In genomic region chrX:66149519-66149918, GRCh38 we compare ENCODE assay signal across 40 cellular contexts. TPM values are rescaled to one million over a fixed set of nuclear protein-coding genes. Genes with fewer than 3 reads are reported as not detected.
"Had no signal": no experiment of that assay in that cellular context is flagged by ENCODE, and none has a peak within 500 bp of the region (broad histone marks: within the 10 kb centered on the region; RNA-seq: fewer than 3 reads in every experiment).

No MANE protein-coding gene starts in this region.

- FAIRE-seq: bronchial epithelial cell, TTC549 had no signal

- H3K4me3 ChIP-seq: adrenal gland, cardiac muscle cell had no signal

- H3K4me1 ChIP-seq: adrenal gland had no signal

- H3K36me3 Mint-ChIP-seq: activated CD4-positive, alpha-beta memory T cell treated with anti-CD3 and anti-CD28 coated beads for 36 hours; activated naive CD4-positive, alpha-beta T cell treated with anti-CD3 and anti-CD28 coated beads, Interleukin-2, amount 50 U/mL, for 72 hours; activated naive CD8-positive, alpha-beta T cell treated with anti-CD3 and anti-CD28 coated beads for 36 hours; brain; WTC11 had no signal

- H3K36me3 ChIP-seq: adrenal gland, cardiac muscle cell, WERI-Rb-1 had no signal

- H3K9me3 Mint-ChIP-seq: activated CD4-positive, alpha-beta memory T cell treated with anti-CD3 and anti-CD28 coated beads for 36 hours; activated CD4-positive, alpha-beta T cell treated with anti-CD3 and anti-CD28 coated beads, Interleukin-2, amount 10 ng/mL, durations not matched to agents 24 days and 14 days; activated CD8-positive, alpha-beta T cell treated with anti-CD3 and anti-CD28 coated beads for 36 hours; activated naive CD4-positive, alpha-beta T cell treated with anti-CD3 and anti-CD28 coated beads for 36 hours; activated naive CD4-positive, alpha-beta T cell treated with anti-CD3 and anti-CD28 coated beads, Interleukin-2, amount 50 U/mL, for 72 hours; activated naive CD8-positive, alpha-beta T cell treated with anti-CD3 and anti-CD28 coated beads for 36 hours; activated T-cell treated with anti-CD3 and anti-CD28 coated beads, Interleukin-2, amount 50 U/mL, for 4 hours; activated T-cell treated with anti-CD3 and anti-CD28 coated beads, Interleukin-2, amount 50 U/mL, for 72 hours; activated T-helper 1 cell treated with anti-CD3 and anti-CD28 coated beads, Interleukin-12 subunit alpha, Interleukin-12 subunit beta, Interleukin-2, Interleukin-4 antibody, amounts not matched to agents 30 ng/mL and 10 ng/mL and 1 ng/mL, durations not matched to agents 14 hours and 24 hours and 36 hours; activated T-helper 17 cell treated with anti-CD3 and anti-CD28 coated beads, Interleukin-2, amount 50 U/mL, for 72 hours; brain; central memory CD8-positive, alpha-beta T cell; T-helper 1 cell treated with Interleukin-12 subunit alpha and Interleukin-12 subunit beta and Interleukin-4 antibody, amounts not matched to agents 30 μg/mL and 1 μg/mL, for 36 hours; T-helper 2 cell treated with Interferon-gamma antibody and Interleukin-4, amounts not matched to agents 5 μg/mL and 100 μg/mL, for 36 hours; WTC11 had no signal

- H3K4me1 Mint-ChIP-seq: activated CD4-positive, alpha-beta T cell treated with anti-CD3 and anti-CD28 coated beads for 36 hours; activated CD4-positive, alpha-beta T cell treated with anti-CD3 and anti-CD28 coated beads, Interleukin-2, amount 10 ng/mL, durations not matched to agents 24 days and 14 days; activated naive CD8-positive, alpha-beta T cell treated with anti-CD3 and anti-CD28 coated beads for 36 hours; activated T-helper 17 cell treated with anti-CD3 and anti-CD28 coated beads, Interleukin-2, amount 50 U/mL, for 72 hours; brain; central memory CD8-positive, alpha-beta T cell had no signal

- ATAC-seq: activated CD4-positive, alpha-beta T cell treated with anti-CD3 and anti-CD28 coated beads for 36 hours; activated CD4-positive, CD25-positive, alpha-beta regulatory T cell treated with anti-CD3 and anti-CD28 coated beads, Interleukin-2, amount 50 U/mL, for 24 hours; activated CD8-positive, alpha-beta T cell treated with anti-CD3 and anti-CD28 coated beads for 36 hours; activated naive CD4-positive, alpha-beta T cell treated with anti-CD3 and anti-CD28 coated beads, Interleukin-2, amount 50 U/mL, for 72 hours; activated T-cell treated with anti-CD3 and anti-CD28 coated beads, Interleukin-2, amount 50 U/mL, for 4 hours; activated T-cell treated with anti-CD3 and anti-CD28 coated beads, Interleukin-2, amount 50 U/mL, for 72 hours; activated T-helper 17 cell treated with anti-CD3 and anti-CD28 coated beads, Interleukin-2, amount 50 U/mL, for 72 hours; WTC11 had no signal

- H3K27me3 Mint-ChIP-seq: activated CD4-positive, alpha-beta memory T cell treated with anti-CD3 and anti-CD28 coated beads for 36 hours; activated CD4-positive, alpha-beta T cell treated with anti-CD3 and anti-CD28 coated beads for 36 hours; activated CD4-positive, alpha-beta T cell treated with anti-CD3 and anti-CD28 coated beads, Interleukin-2, amount 10 ng/mL, durations not matched to agents 24 days and 14 days; activated CD8-positive, alpha-beta T cell treated with anti-CD3 and anti-CD28 coated beads for 36 hours; activated naive CD8-positive, alpha-beta T cell treated with anti-CD3 and anti-CD28 coated beads for 36 hours; activated T-helper 17 cell treated with anti-CD3 and anti-CD28 coated beads, Interleukin-2, amount 50 U/mL, for 72 hours; brain; central memory CD8-positive, alpha-beta T cell had no signal

- DNase-seq: activated CD4-positive, alpha-beta memory T cell treated with anti-CD3 and anti-CD28 coated beads for 36 hours; activated CD4-positive, alpha-beta T cell treated with anti-CD3 and anti-CD28 coated beads for 1 hour; activated CD4-positive, alpha-beta T cell treated with anti-CD3 and anti-CD28 coated beads for 36 hours; activated CD4-positive, alpha-beta T cell treated with anti-CD3 and anti-CD28 coated beads, Interleukin-2, amount 10 ng/mL, durations not matched to agents 24 days and 14 days; activated CD4-positive, alpha-beta T cell treated with anti-CD3 and anti-CD28 coated beads, Interleukin-2, amount 50 U/mL, for 1 hour; activated CD4-positive, alpha-beta T cell treated with anti-CD3 and anti-CD28 coated beads, Interleukin-2, amount 50 U/mL, for 4 hours; activated CD4-positive, CD25-positive, alpha-beta regulatory T cell; activated CD8-positive, alpha-beta memory T cell treated with anti-CD3 and anti-CD28 coated beads, Interleukin-2, amount 50 U/mL, for 4 hours; activated CD8-positive, alpha-beta T cell treated with anti-CD3 and anti-CD28 coated beads for 36 hours; activated effector memory CD4-positive, alpha-beta T cell treated with anti-CD3 and anti-CD28 coated beads, Interleukin-2, amount 50 U/mL, for 16 hours; activated gamma-delta T cell treated with Interleukin-2 at 50 U/mL for 16 hours; activated naive CD4-positive, alpha-beta T cell; activated naive CD4-positive, alpha-beta T cell treated with anti-CD3 and anti-CD28 coated beads for 36 hours; activated naive CD4-positive, alpha-beta T cell treated with anti-CD3 and anti-CD28 coated beads, Interleukin-2, amount 50 U/mL, for 16 hours; activated naive CD8-positive, alpha-beta T cell treated with anti-CD3 and anti-CD28 coated beads for 36 hours; activated T-cell treated with anti-CD3 and anti-CD28 coated beads for 4 hours; activated T-cell treated with anti-CD3 and anti-CD28 coated beads, Interleukin-2, amount 50 U/mL, for 1 hour; activated T-cell treated with anti-CD3 and anti-CD28 coated beads, Interleukin-2, amount 50 U/mL, for 4 hours; activated T-cell treated with anti-CD3 and anti-CD28 coated beads, Interleukin-2, amount 50 U/mL, for 72 hours; adrenal gland; amniotic stem cell; aorta; caudate nucleus; cerebellar nuclear complex; T-helper 2 cell; T-helper 9 cell; WERI-Rb-1 had no signal

- H3K9me3 ChIP-seq: adrenal gland had no signal

- H3K27ac Mint-ChIP-seq: activated CD4-positive, alpha-beta memory T cell treated with anti-CD3 and anti-CD28 coated beads for 36 hours; activated CD4-positive, alpha-beta T cell treated with anti-CD3 and anti-CD28 coated beads for 36 hours; activated CD4-positive, alpha-beta T cell treated with anti-CD3 and anti-CD28 coated beads, Interleukin-2, amount 10 ng/mL, durations not matched to agents 24 days and 14 days; activated CD8-positive, alpha-beta T cell treated with anti-CD3 and anti-CD28 coated beads for 36 hours; activated naive CD4-positive, alpha-beta T cell treated with anti-CD3 and anti-CD28 coated beads for 36 hours; activated naive CD8-positive, alpha-beta T cell treated with anti-CD3 and anti-CD28 coated beads for 36 hours; activated T-cell treated with anti-CD3 and anti-CD28 coated beads, Interleukin-2, amount 50 U/mL, for 72 hours; activated T-helper 1 cell treated with anti-CD3 and anti-CD28 coated beads, Interleukin-12 subunit alpha, Interleukin-12 subunit beta, Interleukin-2, Interleukin-4 antibody, amounts not matched to agents 30 ng/mL and 10 ng/mL and 1 ng/mL, durations not matched to agents 14 hours and 24 hours and 36 hours; activated T-helper 17 cell treated with anti-CD3 and anti-CD28 coated beads, Interleukin-2, amount 50 U/mL, for 72 hours; brain; T-helper 1 cell treated with Interleukin-12 subunit alpha and Interleukin-12 subunit beta and Interleukin-4 antibody, amounts not matched to agents 30 μg/mL and 1 μg/mL, for 36 hours; T-helper 2 cell treated with Interferon-gamma antibody and Interleukin-4, amounts not matched to agents 5 μg/mL and 100 μg/mL, for 36 hours; WTC11 had no signal

- H3K4me3 Mint-ChIP-seq: activated CD4-positive, alpha-beta memory T cell treated with anti-CD3 and anti-CD28 coated beads for 36 hours; activated CD4-positive, alpha-beta T cell treated with anti-CD3 and anti-CD28 coated beads for 36 hours; activated CD4-positive, alpha-beta T cell treated with anti-CD3 and anti-CD28 coated beads, Interleukin-2, amount 10 ng/mL, durations not matched to agents 24 days and 14 days; activated CD8-positive, alpha-beta T cell treated with anti-CD3 and anti-CD28 coated beads for 36 hours; activated naive CD4-positive, alpha-beta T cell treated with anti-CD3 and anti-CD28 coated beads for 36 hours; activated naive CD8-positive, alpha-beta T cell treated with anti-CD3 and anti-CD28 coated beads for 36 hours; activated T-cell treated with anti-CD3 and anti-CD28 coated beads, Interleukin-2, amount 50 U/mL, for 4 hours; activated T-cell treated with anti-CD3 and anti-CD28 coated beads, Interleukin-2, amount 50 U/mL, for 72 hours; activated T-helper 1 cell treated with anti-CD3 and anti-CD28 coated beads, Interleukin-12 subunit alpha, Interleukin-12 subunit beta, Interleukin-2, Interleukin-4 antibody, amounts not matched to agents 30 ng/mL and 10 ng/mL and 1 ng/mL, durations not matched to agents 14 hours and 24 hours and 36 hours; activated T-helper 17 cell treated with anti-CD3 and anti-CD28 coated beads, Interleukin-2, amount 50 U/mL, for 72 hours; brain; central memory CD8-positive, alpha-beta T cell; T-helper 1 cell treated with Interleukin-12 subunit alpha and Interleukin-12 subunit beta and Interleukin-4 antibody, amounts not matched to agents 30 μg/mL and 1 μg/mL, for 36 hours; T-helper 2 cell treated with Interferon-gamma antibody and Interleukin-4, amounts not matched to agents 5 μg/mL and 100 μg/mL, for 36 hours; WTC11 had no signal

- H3K27me3 ChIP-seq: adrenal gland, cardiac muscle cell had no signal

- H3K27ac ChIP-seq: adrenal gland, cardiac muscle cell, WERI-Rb-1 had no signal

RNA-seq across cellular contexts. Expression of gene HEPH, which starts 14.5 kb away (rescaled TPM):
- total RNA-seq: activated CD4-positive, alpha-beta memory T cell treated with anti-CD3 and anti-CD28 coated beads for 36 hours; activated CD4-positive, alpha-beta T cell treated with anti-CD3 and anti-CD28 coated beads for 36 hours; activated CD4-positive, alpha-beta T cell treated with anti-CD3 and anti-CD28 coated beads, Interleukin-2, amount 10 ng/mL, durations not matched to agents 24 days and 14 days; activated CD8-positive, alpha-beta memory T cell treated with anti-CD3 and anti-CD28 coated beads for 36 hours; activated naive CD4-positive, alpha-beta T cell treated with anti-CD3 and anti-CD28 coated beads for 36 hours; activated naive CD8-positive, alpha-beta T cell treated with anti-CD3 and anti-CD28 coated beads for 36 hours; activated T-helper 1 cell treated with anti-CD3 and anti-CD28 coated beads, Interleukin-12 subunit alpha, Interleukin-12 subunit beta, Interleukin-2, Interleukin-4 antibody, amounts not matched to agents 30 ng/mL and 10 ng/mL and 1 ng/mL, durations not matched to agents 14 hours and 24 hours and 36 hours; activated T-helper 17 cell treated with anti-CD3 and anti-CD28 coated beads, Interleukin-2, amount 50 U/mL, for 72 hours had no signal
